In genomic region chr14:96424104-96424989, GRCh38 we compare ENCODE assay signal across 8 cellular contexts. TPM values are rescaled to one million over a fixed set of nuclear protein-coding genes. Genes with fewer than 3 reads are reported as not detected.
DNase-seq lines count a peak whose midpoint lies in the region; ATAC-seq and TF ChIP-seq lines count a peak whose summit lies in the region.

No MANE protein-coding gene starts in this region.

- H3F3A ChIP-seq in neural cell (ENCODE audit: insufficient read depth, low read length, poor library complexity, severe bottlenecking): no peaks in the 10 kb centered on the region

- no peaks in the 10 kb centered on the region for H3K9me2 ChIP-seq in neural cell (ENCODE audit: insufficient read depth, low read length)

- TF ChIP-seq EP300 in neural cell (conservative IDR thresholded peaks at IDR 0.05; ENCODE audit: poor library complexity, severe bottlenecking): no peak

- no peaks in the 10 kb centered on the region for H3K79me2 ChIP-seq in neural cell (replicated peaks; ENCODE audit: insufficient read depth, low read length)

- no peaks in the 10 kb centered on the region for H4K20me1 ChIP-seq in neural cell (ENCODE audit: insufficient read depth)

- H3K27me3 ChIP-seq in neural cell (ENCODE audit: insufficient read depth, low read depth, low read length): no peaks in the 10 kb centered on the region

- peak; percentile 78 for ATAC-seq in GM19452 (IDR thresholded peaks at IDR 0.05; ENCODE audit: unreplicated experiment)
- peak; percentile 52 for ATAC-seq in HG03575 (IDR thresholded peaks at IDR 0.05; ENCODE audit: extremely low read depth, insufficient number of reproducible peaks, low FRiP score, unreplicated experiment)

- no peaks in the 10 kb centered on the region for H3K36me3 ChIP-seq in neural cell (ENCODE audit: insufficient read depth, low read length)

- H2AFZ ChIP-seq in neural cell (ENCODE audit: low read depth, low read length): no peak overlapping the region

- H3K4me2 ChIP-seq in neural cell (ENCODE audit: low read length): no peak overlapping the region

- H3K9ac ChIP-seq in neural cell (ENCODE audit: low read length): no peak overlapping the region

- peak; percentile 92 for TF ChIP-seq RAD21 in neural cell (conservative IDR thresholded peaks at IDR 0.05)

- H3K4me3 ChIP-seq in fibroblast of pulmonary artery (replicated peaks; ENCODE audit: low read depth, low read length) (peak overlapping the region; percentile 51), neural cell (ENCODE audit: low read length) (no peak overlapping the region)

- DNase-seq in DMS 273 (lab: John Stamatoyannopoulos, UW; ENCODE audit: unreplicated experiment): peak; percentile 86
- peak; percentile 85 for DNase-seq in NCI-H82 (lab: John Stamatoyannopoulos, UW)
- DNase-seq in activated T-cell treated with anti-CD3 and anti-CD28 coated beads, Interleukin-2, amount 50 U/mL, for 1 hour: peak; percentile 40
- peak; percentile 85 for DNase-seq in fibroblast of pulmonary artery (ENCODE audit: low read depth)
- no peak for DNase-seq in SKM-1 (lab: John Stamatoyannopoulos, UW; ENCODE audit: unreplicated experiment)

- no peaks in the 10 kb centered on the region for H3K9me3 ChIP-seq in neural cell (ENCODE audit: low read length)

- TF ChIP-seq CTCF in fibroblast of pulmonary artery (IDR thresholded peaks at IDR 0.05; ENCODE audit: low read length, missing control alignments) (peak; percentile 74), neural cell (IDR thresholded peaks at IDR 0.05; ENCODE audit: poor library complexity, severe bottlenecking) (peak; percentile 92)

- H3K27ac ChIP-seq in neural cell (ENCODE audit: low read length): no peak overlapping the region

TF ChIP-seq in neural cell, 6 proteins besides CTCF, POLR2A, EP300 and RAD21:
- TF ChIP-seq SMC3 (conservative IDR thresholded peaks at IDR 0.05; ENCODE audit: poor library complexity) (peak; percentile 91), POLR2AphosphoS5 (IDR thresholded peaks at IDR 0.05) (no peak)
TF ChIP-seq in neural cell: peak in this region for 1.

RNA-seq across cellular contexts. Expression of gene AK7, which starts 32.4 kb away (rescaled TPM):
- polyA plus RNA-seq in neural cell: 0.09 and 0.32 TPM in 2 replicates
- not detected in 2 replicates for polyA minus RNA-seq in neural cell
